In genomic region chr10:45001382-45002148, GRCh38 we compare ENCODE assay signal across 8 cellular contexts. TPM values are rescaled to one million over a fixed set of nuclear protein-coding genes. Genes with fewer than 3 reads are reported as not detected.
A peak's percentile ranks its signal among the peaks of the same experiment; 100 is the strongest.
DNase-seq lines count a peak whose midpoint lies in the region; ATAC-seq and TF ChIP-seq lines count a peak whose summit lies in the region.

No MANE protein-coding gene starts in this region.

- no peaks in the 10 kb centered on the region for H3K9me3 ChIP-seq in GM23248 (ENCODE audit: low read depth)
- no peaks in the 10 kb centered on the region for H3K9me3 ChIP-seq in breast epithelium
- peaks cover 0 to 31% (median 18%) of the 10 kb centered on the region in 8 donors for H3K9me3 ChIP-seq in spleen

- H3K27ac ChIP-seq in GM23248 (peak overlapping the region; percentile 93), breast epithelium (peak overlapping the region; percentile 96 to 99), spleen (peak overlapping the region; percentile 80 to 96 (median 93))

- H3K36me3 Mint-ChIP-seq in T-cell = peaks cover 36% of the 10 kb centered on the region

- H3K9ac ChIP-seq in GM23248 = peak overlapping the region; percentile 92

- H3K4me3 ChIP-seq in GM12864 (ENCODE audit: low read depth, low read length) (peak overlapping the region; percentile 73), GM23248 (peak overlapping the region; percentile 73), breast epithelium (peak overlapping the region; percentile 56 to 83 (median 69)), spleen (peak overlapping the region; percentile 37 to 86 (median 58))
- peak overlapping the region; percentile 66 for H3K4me3 ChIP-seq in Jurkat, Clone E6-1 (ENCODE audit: low read length)

- CTCF ChIA-PET in T-cell (lab: Charles Lee) = interaction anchor here (0.5 to 0.6 kb wide), 2 partner anchors 234 to 693 kb away, joined by 3 read pairs; no protein-coding TSS in a partner anchor

- peaks cover 28% of the 10 kb centered on the region for H3K79me2 ChIP-seq in GM23248 (ENCODE audit: insufficient read depth)

- no peaks in the 10 kb centered on the region for H4K20me1 ChIP-seq in GM23248 (ENCODE audit: insufficient read depth)

- intact Hi-C loops in breast epithelium (cut with DNase I; ENCODE audit: low total_unique reads) (no loop called here), spleen (cut with DNase I; ENCODE audit: low total_unique reads) (no loop called here)

- WGBS in GM23248 (ENCODE audit: low coverage in 1 of 2, low lambda C conversion rate in 2 of 2, missing lambda C conversion rate in 2 of 2), 2 experiments = 16 to 18% methylated on average over 13 of the region's 13 CpGs
- WGBS in spleen, 5 donors = 14 to 17% (median 16%) methylated on average over 13 of the region's 13 CpGs

- H3F3A ChIP-seq in GM23248 (ENCODE audit: insufficient read depth) = peaks cover 27% of the 10 kb centered on the region

- POLR2A ChIA-PET in T-cell (lab: Charles Lee) = interaction anchor here in 1 of 2 donors (0.7 kb wide), 1 partner anchor 42 kb away, joined by 3 read pairs; the partner anchor contains the start of gene RASSF4

- peak overlapping the region; percentile 78 to 81 for H3K27ac Mint-ChIP-seq in T-cell

- H3K36me3 ChIP-seq in GM23248 (ENCODE audit: low read depth) = peaks cover 13% of the 10 kb centered on the region; the same call in 1 of the 2 replicates
- H3K36me3 ChIP-seq in breast epithelium = no peaks in the 10 kb centered on the region
- H3K36me3 ChIP-seq in spleen = peaks cover 0 to 32% (median 18%) of the 10 kb centered on the region in 6 donors

- peak overlapping the region; percentile 74 to 90 (median 83) for H3K4me3 Mint-ChIP-seq in T-cell

- peak; percentile 61 to 69 (median 62) for ATAC-seq in T-cell (replicated peaks in 1 of 4)

- H3K4me1 Mint-ChIP-seq in T-cell = peaks cover 26 to 40% (median 32%) of the 10 kb centered on the region in 3 donors

- no peaks in the 10 kb centered on the region for H3K27me3 Mint-ChIP-seq in T-cell

- no peaks in the 10 kb centered on the region for H3K9me2 ChIP-seq in GM23248 (ENCODE audit: insufficient read depth)

- peak overlapping the region; percentile 71 for H2AFZ ChIP-seq in GM23248

- peaks cover 24% of the 10 kb centered on the region for H3K4me1 ChIP-seq in GM23248 (ENCODE audit: insufficient read depth)
- H3K4me1 ChIP-seq in breast epithelium = no peaks in the 10 kb centered on the region
- H3K4me1 ChIP-seq in spleen = peaks cover 14 to 76% (median 38%) of the 10 kb centered on the region in 6 donors

- peak; percentile 19 for TF ChIP-seq POLR2A in breast epithelium (IDR thresholded peaks at IDR 0.05)
- peak in 1 of 3 donors; percentile 19 for TF ChIP-seq POLR2A in spleen (IDR thresholded peaks at IDR 0.05)

- H3K9me3 Mint-ChIP-seq in T-cell = peaks cover 0 to 23% (median 3%) of the 10 kb centered on the region in 3 donors

- no peak for DNase-seq in GM12864 (ENCODE audit: low read depth)
- DNase-seq in GM23248 = peak; percentile 82
- DNase-seq in Jurkat, Clone E6-1 (ENCODE audit: low read depth, low spot score) = peak; percentile 62
- DNase-seq in T-cell = peak in 30 of 34 experiments; percentile 20 to 58 (median 38)
- peak in 1 of 2 donors; percentile 73 for DNase-seq in breast epithelium (ENCODE audit: low spot score in 2 of 2)
- peak; percentile 86 for DNase-seq in iris pigment epithelial cell (ENCODE audit: low read depth)
- peak; percentile 89 for DNase-seq in spleen
- no peak for DNase-seq in NCI-H524 treated with DMSO at 0.1 percent for 48 hours (lab: John Stamatoyannopoulos, UW)

- peak overlapping the region; percentile 91 for H3K4me2 ChIP-seq in GM23248 (ENCODE audit: unreplicated experiment)

- TF ChIP-seq CTCF in GM12864 (IDR thresholded peaks at IDR 0.05; ENCODE audit: low read depth, low read length, missing control alignments) (peak; percentile 42), breast epithelium (IDR thresholded peaks at IDR 0.05) (peak in 2 of 3 donors; percentile 22 to 43), spleen (IDR thresholded peaks at IDR 0.05 in 8 of 11, conservative IDR thresholded peaks at IDR 0.05 in 3 of 11) (peak in 6 of 11 experiments; percentile 16 to 32 (median 22))

- no peaks in the 10 kb centered on the region for H3K27me3 ChIP-seq in GM23248 (replicated peaks; ENCODE audit: insufficient read depth)
- H3K27me3 ChIP-seq in breast epithelium = no peaks in the 10 kb centered on the region
- H3K27me3 ChIP-seq in spleen (replicated peaks in 1 of 7) = no peaks in the 10 kb centered on the region

- in situ Hi-C loops in GM23248 (cut with MboI) = no loop called here

RNA-seq across cellular contexts. Expression of gene ZNF22, which starts 0.8 kb away (rescaled TPM):
- total RNA-seq in GM23248 (2014; rRNA removed; shearing (Covaris generic)) = 14.0 and 15.5 TPM in 2 replicates
- polyA plus RNA-seq in GM23248 (2016; fragmentation: Nextera tagmentation; extraction: Ambion mirVana) (16.7 and 17.3 TPM in 2 replicates), spleen (10 to 100 TPM; 25.9 to 33.6 (median 31.5) TPM)
- 95.1 TPM for polyA plus RNA-seq in Jurkat, Clone E6-1 (2012; ENCODE audit: insufficient read depth, insufficient read length)
- total RNA-seq in T-cell (10 to 100 TPM; 18.4 to 27.5 (median 21.1) TPM), breast epithelium (10 to 100 TPM; 32.0 to 54.1 (median 34.2) TPM), spleen (10 to 100 TPM; 22.7 to 28.3 (median 25.8) TPM)

RNA-seq across cellular contexts. Expression of gene DEPP1, which starts 23.0 kb away (rescaled TPM):
- total RNA-seq in GM23248 (2014; rRNA removed; shearing (Covaris generic)) = 7.0 and 10.1 TPM in 2 replicates
- polyA plus RNA-seq in GM23248 (2016; fragmentation: Nextera tagmentation; extraction: Ambion mirVana) = 10.2 and 13.8 TPM in 2 replicates
- polyA plus RNA-seq in Jurkat, Clone E6-1 (2012; ENCODE audit: insufficient read depth, insufficient read length) = not detected
- total RNA-seq in T-cell = under 1 TPM in 3 of 5 donors, not detected in 2; 0.30 to 0.66 (median 0.35) TPM
- total RNA-seq in breast epithelium = 1,000 to 10,000 TPM in 1 of 3 donors, 100 to 1,000 TPM in 2; 139 to 2,057 (median 460) TPM
- 10 to 100 TPM in 6 of 7 donors, 1 to 10 TPM in 1; 9.5 to 90.1 (median 21.1) TPM for total RNA-seq in spleen
- 10 to 100 TPM; 13.3 to 36.5 (median 15.7) TPM for polyA plus RNA-seq in spleen

RNA-seq across cellular contexts. Expression of gene RASSF4, which starts 42.0 kb away (rescaled TPM):
- total RNA-seq in GM23248 (2014; rRNA removed; shearing (Covaris generic)) = 1.0 and 2.1 TPM in 2 replicates
- polyA plus RNA-seq in GM23248 (2016; fragmentation: Nextera tagmentation; extraction: Ambion mirVana) = 2.3 and 2.9 TPM in 2 replicates
- polyA plus RNA-seq in Jurkat, Clone E6-1 (2012; ENCODE audit: insufficient read depth, insufficient read length) = 11.1 TPM
- total RNA-seq in T-cell = 1 to 10 TPM in 4 of 5 donors, under 1 TPM in 1; 0.55 to 2.8 (median 1.7) TPM
- 100 to 1,000 TPM in 1 of 3 donors, 10 to 100 TPM in 2; 18.7 to 364 (median 41.1) TPM for total RNA-seq in breast epithelium
- total RNA-seq in spleen = 10 to 100 TPM; 70.8 to 96.2 (median 73.7) TPM
- polyA plus RNA-seq in spleen = 10 to 100 TPM; 36.7 to 61.0 (median 38.2) TPM

Comparison
In these comparisons a context has a peak if more than half of its experiments do, and no peak if none do; other contexts are left out.
1. DNase-seq: peak in GM23248 (single experiment), Jurkat, Clone E6-1 (single experiment), T-cell (30 of 34), iris pigment epithelial cell (single experiment) and spleen (single experiment); none in GM12864 (single experiment) and NCI-H524 treated with DMSO at 0.1 percent for 48 hours (single experiment).
2. Peak in every context shown above with its lines, with median percentiles within 50 percentile points of each other: H3K4me3 ChIP-seq, CTCF ChIP-seq and H3K27ac ChIP-seq.